In genomic region chr4:24741915-24742314, GRCh38 we compare ENCODE assay signal across 1 cellular context.
TF ChIP-seq lines count a peak whose summit lies in the region.

No MANE protein-coding gene starts in this region.

TF ChIP-seq in SK-N-SH, 30 proteins besides CTCF, POLR2A, EP300 and RAD21 (continued from another document):
- no peak for TF ChIP-seq IRF3 (IDR thresholded peaks at IDR 0.05; ENCODE audit: low read depth, low read length)
- no peak for TF ChIP-seq MEF2A (IDR thresholded peaks at IDR 0.05; ENCODE audit: borderline replicate concordance, low read depth)
- TF ChIP-seq FOXM1 (IDR thresholded peaks at IDR 0.05; ENCODE audit: low read depth): no peak
- no peak for TF ChIP-seq RXRA (IDR thresholded peaks at IDR 0.05; ENCODE audit: borderline replicate concordance, low read depth)
- TF ChIP-seq MAX (IDR thresholded peaks at IDR 0.05; ENCODE audit: low read depth): no peak
- no peak for TF ChIP-seq POLR2AphosphoS5 (IDR thresholded peaks at IDR 0.05; ENCODE audit: low read depth, low read length)
- TF ChIP-seq NRF1 (IDR thresholded peaks at IDR 0.05; ENCODE audit: low read depth, low read length): no peak
- no peak for TF ChIP-seq CHD2 (IDR thresholded peaks at IDR 0.05; ENCODE audit: low read length, partially characterized antibody)
- TF ChIP-seq SMC3 (IDR thresholded peaks at IDR 0.05; ENCODE audit: low read depth, low read length): no peak
- no peak for TF ChIP-seq ELF1 (IDR thresholded peaks at IDR 0.05)
- TF ChIP-seq NFIC (IDR thresholded peaks at IDR 0.05; ENCODE audit: borderline replicate concordance): no peak
- TF ChIP-seq PBX3 (IDR thresholded peaks at IDR 0.05): no peak
